Comparison of ENCODE assay signal across 13 cellular contexts in the genomic region with DNA sequence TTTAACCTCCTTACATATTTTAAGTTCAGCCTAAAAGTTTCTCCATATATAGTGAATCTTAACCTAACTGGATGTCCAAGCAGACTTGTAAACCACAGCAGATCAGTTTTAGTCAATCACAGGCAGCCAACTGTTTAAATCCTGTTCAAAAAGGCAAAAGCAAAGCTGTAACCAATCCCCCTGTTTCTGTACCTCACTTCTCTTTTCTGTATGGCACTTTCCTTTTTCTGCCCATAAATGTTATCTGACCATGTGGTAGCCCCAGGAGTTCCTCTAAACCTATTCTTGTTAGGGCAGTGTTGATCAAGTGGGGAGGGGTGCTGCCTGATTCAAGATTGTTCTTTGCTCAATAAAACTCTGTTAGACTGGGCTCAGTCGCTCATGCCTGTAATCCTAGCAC.
"Had no signal": no experiment of that assay in that cellular context is flagged by ENCODE, and none has a peak within 500 bp of the region (broad histone marks: within the 10 kb centered on the region; RNA-seq: fewer than 3 reads in every experiment).

No MANE protein-coding gene starts in this region.

- H3K36me3 Mint-ChIP-seq: brain had no signal

- H3K4me3 Mint-ChIP-seq: brain; dendritic cell treated with granulocyte-macrophage colony-stimulating factor and Interleukin-4, amounts not matched to agents 40 ng/mL and 50 ng/mL, for 4 days; effector memory CD8-positive, alpha-beta T cell; T-helper 1 cell treated with Interleukin-12 subunit alpha and Interleukin-12 subunit beta and Interleukin-4 antibody, amounts not matched to agents 30 μg/mL and 1 μg/mL, for 36 hours had no signal

- DNase-seq: activated naive CD4-positive, alpha-beta T cell treated with anti-CD3 and anti-CD28 coated beads, Interleukin-2, amount 50 U/mL, for 16 hours; activated T-cell treated with anti-CD3 and anti-CD28 coated beads, Interleukin-2, amount 50 U/mL, for 1 hour; effector memory CD8-positive, alpha-beta T cell; islet precursor cell; left ventricle myocardium inferior; mesendoderm; small intestine; tibial artery had no signal

- H3K27ac Mint-ChIP-seq: dendritic cell treated with granulocyte-macrophage colony-stimulating factor and Interleukin-4, amounts not matched to agents 40 ng/mL and 50 ng/mL, for 4 days; effector memory CD8-positive, alpha-beta T cell; T-helper 1 cell treated with Interleukin-12 subunit alpha and Interleukin-12 subunit beta and Interleukin-4 antibody, amounts not matched to agents 30 μg/mL and 1 μg/mL, for 36 hours had no signal

- ATAC-seq: activated CD4-positive, CD25-positive, alpha-beta regulatory T cell treated with anti-CD3 and anti-CD28 coated beads, Interleukin-2, amount 50 U/mL, for 24 hours; effector memory CD8-positive, alpha-beta T cell; gastroesophageal sphincter had no signal

- H3K9me3 Mint-ChIP-seq: dendritic cell treated with granulocyte-macrophage colony-stimulating factor and Interleukin-4, amounts not matched to agents 40 ng/mL and 50 ng/mL, for 4 days; effector memory CD8-positive, alpha-beta T cell; T-helper 1 cell treated with Interleukin-12 subunit alpha and Interleukin-12 subunit beta and Interleukin-4 antibody, amounts not matched to agents 30 μg/mL and 1 μg/mL, for 36 hours had no signal

- H3K27me3 Mint-ChIP-seq: dendritic cell treated with granulocyte-macrophage colony-stimulating factor and Interleukin-4, amounts not matched to agents 40 ng/mL and 50 ng/mL, for 4 days had no signal
